ENCODE assay signal across 23 cellular contexts in genomic region chr3:169260296-169260695, GRCh38.
A peak's percentile ranks its signal among the peaks of the same experiment; 100 is the strongest.
DNase-seq lines count a peak whose midpoint lies in the region; ATAC-seq lines count a peak whose summit lies in the region.
"Had no signal": no experiment of that assay in that cellular context is flagged by ENCODE, and none has a peak within 500 bp of the region (broad histone marks: within the 10 kb centered on the region; RNA-seq: fewer than 3 reads in every experiment).

No MANE protein-coding gene starts in this region.

- H3K4me3 ChIP-seq in SK-N-MC = peak overlapping the region; percentile 51
- H3K4me3 ChIP-seq: A549, hepatocyte, pancreas had no signal

- ATAC-seq in Right ventricle myocardium superior (ENCODE audit: poor library complexity) (peak; percentile 71), GM21360 (IDR thresholded peaks at IDR 0.05; ENCODE audit: unreplicated experiment) (no peak)
- ATAC-seq: A549; natural killer cell treated with Interleukin-12 subunit alpha and Interleukin-12 subunit beta and Interleukin-15 and Interleukin-18, amount 100 ng/mL, for 72 hours; stimulated activated memory B cell treated with anti-CD40 and anti-IgM and Interleukin-4, amounts not matched to agents 10 μg/mL and 1 μg/mL and 100 μg/mL, for 72 hours; WTC11 had no signal

- no peaks in the 10 kb centered on the region for H3K36me3 ChIP-seq in SK-N-MC (ENCODE audit: insufficient read depth, low read length)
- H3K36me3 ChIP-seq: pancreas had no signal

- intact Hi-C loops in Right ventricle myocardium superior (cut with DNase I) = no loop called here
- intact Hi-C loops in cardiac septum (cut with DNase I) = loop anchor here (10.0 kb wide), 1 partner anchor 125 kb away; no protein-coding TSS in a partner anchor

- H3K9me3 ChIP-seq in SK-N-MC (ENCODE audit: low read depth, low read length) = no peaks in the 10 kb centered on the region
- H3K9me3 ChIP-seq: A549, pancreas had no signal

- no peak overlapping the region for H3K9ac ChIP-seq in SK-N-MC (ENCODE audit: insufficient read length)

- peak overlapping the region; percentile 33 for H3K27ac ChIP-seq in SK-N-MC
- H3K27ac ChIP-seq: A549, hepatocyte, pancreas had no signal

- no peak for DNase-seq in Right ventricle myocardium superior
- DNase-seq in cardiac septum (ENCODE audit: low spot score) = no peak
- no peak for DNase-seq in SK-N-MC (ENCODE audit: low read depth, low spot score)
- peak; percentile 26 for DNase-seq in fibroblast of the conjunctiva (ENCODE audit: low read depth)
- no peak for DNase-seq in inferior parietal cortex (ENCODE audit: extremely low spot score)
- no peak for DNase-seq in LoVo (ENCODE audit: low spot score)
- no peak for DNase-seq in GDM1 (lab: John Stamatoyannopoulos, UW)
- DNase-seq: activated CD4-positive, alpha-beta T cell treated with anti-CD3 and anti-CD28 coated beads, Interleukin-2, amount 50 U/mL, for 4 hours; activated naive CD4-positive, alpha-beta T cell treated with anti-CD3 and anti-CD28 coated beads, Interleukin-2, amount 50 U/mL, for 16 hours; DND-41; foreskin fibroblast; immature natural killer cell; NCI-H1417 treated with DMSO at 0.1 percent for 48 hours; NCI-H526 treated with DMSO at 0.1 percent for 48 hours; pancreas; stimulated activated CD4-positive, alpha-beta T cell treated with anti-CD3 and anti-CD28 coated beads, Interleukin-4, amount 100 ng/mL, for 1 hour; T1000 had no signal
